Comparison of ENCODE assay signal across 8 cellular contexts in genomic region chr1:61080408-61081134, GRCh38. TPM values are rescaled to one million over a fixed set of nuclear protein-coding genes. Genes with fewer than 3 reads are reported as not detected.
DNase-seq lines count a peak whose midpoint lies in the region; ATAC-seq, FAIRE-seq and TF ChIP-seq lines count a peak whose summit lies in the region.

No MANE protein-coding gene starts in this region.

- peaks cover 78% of the 10 kb centered on the region for H3K4me1 ChIP-seq in left ventricle myocardium inferior
- peaks cover 15 to 45% of the 10 kb centered on the region in 2 experiments; a peak in 4 of 5 replicates for H3K4me1 ChIP-seq in K562 (replicated peaks in 1 of 2; ENCODE audit: control insufficient read depth in 2 of 2, insufficient read depth in 2 of 2, low read length in 2 of 2)
- peaks cover 55% of the 10 kb centered on the region for H3K4me1 ChIP-seq in vagina

- TF ChIP-seq POLR2A in K562 (conservative IDR thresholded peaks at IDR 0.05) (no peak), vagina (IDR thresholded peaks at IDR 0.05) (no peak), GM18505 (IDR thresholded peaks at IDR 0.05; ENCODE audit: borderline replicate concordance, extremely low read depth, insufficient read depth, insufficient read length) (no peak)

- CTCF ChIA-PET in K562 (lab: Yijun Ruan, JAX; ENCODE audit: low intra/inter-chr PET ratio) = no interaction called here

- TF ChIP-seq CTCF in left ventricle myocardium inferior (IDR thresholded peaks at IDR 0.05; ENCODE audit: borderline replicate concordance) = no peak
- no peak for TF ChIP-seq CTCF in K562 (IDR thresholded peaks at IDR 0.05 in 2 of 3, conservative IDR thresholded peaks at IDR 0.05 in 1 of 3; ENCODE audit: insufficient read depth in 2 of 3, low read depth in 1 of 3, low read length in 3 of 3)
- no peak for TF ChIP-seq CTCF in vagina (IDR thresholded peaks at IDR 0.05)

- POLR2A ChIA-PET in K562 (lab: Yijun Ruan, JAX) = interaction anchor here (0.9 to 1.0 kb wide), 3 partner anchors 8 to 28 kb away, joined by 3 to 4 read pairs (median 3); no protein-coding TSS in a partner anchor

- H3K79me2 ChIP-seq in K562 (ENCODE audit: control insufficient read depth, insufficient read depth, low read length) = peaks cover 33% of the 10 kb centered on the region

- H3K27ac ChIP-seq in left ventricle myocardium inferior (replicated peaks) (peak overlapping the region; percentile 98), K562 (ENCODE audit: extremely low read depth, low read depth, low read length) (peak overlapping the region; percentile 70; the same call in 2 of the 3 replicates), vagina (peak overlapping the region; percentile 95)

- TF ChIP-seq EP300 in K562 (IDR thresholded peaks at IDR 0.05; ENCODE audit: low read length) = no peak

- H3K27me3 ChIP-seq in left ventricle myocardium inferior (ENCODE audit: low read depth) (no peaks in the 10 kb centered on the region), K562 (ENCODE audit: control insufficient read depth in 2 of 2, insufficient read depth in 2 of 2, low read length in 2 of 2) (no peaks in the 10 kb centered on the region), vagina (no peaks in the 10 kb centered on the region)

- BruUV-seq in K562 (replicated peaks; lab: Mats Ljungman, UMichigan) = no TSS peak

- H3K4me3 ChIP-seq in left ventricle myocardium inferior (peak overlapping the region; percentile 88), K562 (0 out of 2 replicates have a peak overlapping the region, but pooled peaks have one; percentile 7), vagina (peak overlapping the region; percentile 4 to 26)

- intact Hi-C loops in left ventricle myocardium inferior (cut with micrococcal nuclease) (loop anchor here (10.0 kb wide), 1 partner anchor 254 kb away; no protein-coding TSS in a partner anchor), left ventricle myocardium superior (cut with micrococcal nuclease) (loop anchor here (10.0 kb wide), 1 partner anchor 254 kb away; no protein-coding TSS in a partner anchor), K562 (cut with micrococcal nuclease) (loop anchor here (1.0 to 10.0 kb wide), 4 partner anchors 30 to 106 kb away; no protein-coding TSS in a partner anchor), vagina (cut with DNase I) (loop anchor here (2.0 to 10.0 kb wide), 3 partner anchors 30 to 372 kb away; no protein-coding TSS in a partner anchor)

- ATAC-seq in left ventricle myocardium superior = no peak
- no peak for ATAC-seq in K562
- ATAC-seq in GM18505 (IDR thresholded peaks at IDR 0.05; ENCODE audit: unreplicated experiment) = no peak
- no peak for ATAC-seq in GM18873 (IDR thresholded peaks at IDR 0.05; ENCODE audit: low FRiP score, unreplicated experiment)

- peak overlapping the region; percentile 84 for H2AFZ ChIP-seq in K562 (ENCODE audit: low read depth, low read length)

- no peak for TF ChIP-seq RAD21 in K562 (CRISPR knock-in tag; conservative IDR thresholded peaks at IDR 0.05 in 1 of 2, IDR thresholded peaks at IDR 0.05 in 1 of 2)

- no peaks in the 10 kb centered on the region for H3K36me3 ChIP-seq in left ventricle myocardium inferior
- H3K36me3 ChIP-seq in K562 (ENCODE audit: control insufficient read depth, insufficient read depth, low read length) = no peaks in the 10 kb centered on the region
- no peaks in the 10 kb centered on the region for H3K36me3 ChIP-seq in vagina

- WGBS in K562 (ENCODE audit: insufficient coverage, low coverage, missing lambda C conversion rate) = 21% methylated on average over 7 of the region's 7 CpGs

- peak; percentile 15 for FAIRE-seq in K562 (lab: Jason Lieb, UNC)

- H4K20me1 ChIP-seq in K562 (replicated peaks; ENCODE audit: control insufficient read depth, insufficient read depth, low read length) = no peaks in the 10 kb centered on the region

- DNase-seq in left ventricle myocardium inferior (no peak), left ventricle myocardium superior (no peak), K562 (ENCODE audit: extremely low read depth in 1 of 4, low spot score in 3 of 4) (no peak), medulla oblongata (ENCODE audit: extremely low spot score) (peak; percentile 58), vagina (ENCODE audit: extremely low spot score in 2 of 2) (no peak), putamen (ENCODE audit: low spot score) (no peak)

- H3K9me3 ChIP-seq in left ventricle myocardium inferior (replicated peaks) (no peaks in the 10 kb centered on the region), K562 (replicated peaks; ENCODE audit: control insufficient read depth, insufficient read depth, low read depth, low read length) (no peaks in the 10 kb centered on the region), vagina (no peaks in the 10 kb centered on the region)

- H3K4me2 ChIP-seq in K562 (ENCODE audit: insufficient read depth, low read length) = peak overlapping the region; percentile 50

- H3K9ac ChIP-seq in K562 (ENCODE audit: insufficient read depth in 1 of 2, low read depth in 2 of 2, low read length in 2 of 2) = peak overlapping the region; percentile 6 to 49; a peak in 3 of 4 replicates

- no peaks in the 10 kb centered on the region for H3K9me1 ChIP-seq in K562 (ENCODE audit: control insufficient read depth, insufficient read depth, low read length)

- in situ Hi-C loops in K562 (cut with MboI) = no loop called here

TF ChIP-seq in K562, 482 proteins besides CTCF, POLR2A, EP300 and RAD21 (continues in another document):
- TF ChIP-seq NR2C1 (IDR thresholded peaks at IDR 0.05) = 0 out of 2 replicates have a peak, but pooled peaks have one; percentile 10
- no peak for TF ChIP-seq NR2C1 (tag; IDR thresholded peaks at IDR 0.05)
- no peak for TF ChIP-seq MYC (IDR thresholded peaks at IDR 0.05; ENCODE audit: low read depth, low read length)
- no peak for TF ChIP-seq MYC (CRISPR knock-in tag; IDR thresholded peaks at IDR 0.05; ENCODE audit: borderline replicate concordance, low read depth)
- TF ChIP-seq ZNF778 (CRISPR knock-in tag; IDR thresholded peaks at IDR 0.05) = no peak
- TF ChIP-seq GATAD2B (IDR thresholded peaks at IDR 0.05; ENCODE audit: borderline replicate concordance) = 0 out of 2 replicates have a peak, but pooled peaks have one; percentile 12
- no peak for TF ChIP-seq ATF4 (CRISPR knock-in tag; IDR thresholded peaks at IDR 0.05)
- TF ChIP-seq ILF3 (IDR thresholded peaks at IDR 0.05; ENCODE audit: borderline replicate concordance) = no peak
- TF ChIP-seq MTA1 (IDR thresholded peaks at IDR 0.05; ENCODE audit: borderline replicate concordance) = no peak
- 0 out of 2 replicates have a peak, but pooled peaks have one; percentile 13 for TF ChIP-seq ZKSCAN8 (CRISPR knock-in tag; IDR thresholded peaks at IDR 0.05)
- TF ChIP-seq ZNF175 (CRISPR knock-in tag; IDR thresholded peaks at IDR 0.05; ENCODE audit: low read depth) = no peak
- no peak for TF ChIP-seq HDAC6 (IDR thresholded peaks at IDR 0.05; ENCODE audit: low read depth, low read length)
- TF ChIP-seq PHB (CRISPR knock-in tag; IDR thresholded peaks at IDR 0.05) = no peak

RNA-seq across cellular contexts. Expression of gene NFIA, which starts 1.8 kb away (rescaled TPM):
- total RNA-seq in left ventricle myocardium inferior = 90.2 TPM
- 102 TPM for total RNA-seq in left ventricle myocardium superior
- 64.5 and 151 TPM in 2 replicates for total RNA-seq in K562 (2011; cell fraction: chromatin; rRNA removed; ENCODE audit: low replicate concordance)
- 18.0 and 29.1 TPM in 2 replicates for total RNA-seq in K562 (2011; cell fraction: nucleolus; rRNA removed)
- 50.7 and 73.9 TPM in 2 replicates for total RNA-seq in K562 (2011; cell fraction: nucleoplasm; rRNA removed)
- total RNA-seq in K562 (2014; rRNA removed) = 6.5 and 9.5 TPM in 2 replicates
- total RNA-seq in K562 (2014; rRNA removed; fragmentation: Illumina TruSeq; extraction: Trizol) = 20.3 and 22.6 TPM in 2 replicates
- 16.1 and 16.2 TPM in 2 replicates for total RNA-seq in K562 (2015; rRNA removed; fragmentation: Illumina TruSeq; extraction: Trizol)
- 24.2 and 24.9 TPM in 2 replicates for total RNA-seq in K562 (2021)
- polyA plus RNA-seq in K562 (2011; rRNA removed) = 9.8 and 11.5 TPM in 2 replicates
- polyA plus RNA-seq in K562 (2011; cell fraction: cytosol; rRNA removed) = 12.0 and 15.8 TPM in 2 replicates
- 17.4 and 18.8 TPM in 2 replicates for polyA plus RNA-seq in K562 (2011; cell fraction: nucleus; rRNA removed)
- 3.9 and 4.2 TPM in 2 replicates for polyA plus RNA-seq in K562 (2012)
- polyA plus RNA-seq in K562 (2014; fragmentation: Illumina TruSeq; extraction: Trizol) = 8.5 and 9.1 TPM in 2 replicates
- 10 to 100 TPM in 1 of 2 experiments, 1 to 10 TPM in 1; 5.3 to 10.1 TPM for polyA plus RNA-seq in K562 (2014; fragmentation: Nextera tagmentation; extraction: Ambion mirVana)
- 7.0 and 8.6 TPM in 2 replicates for polyA plus RNA-seq in K562 (2014; rRNA removed)
- polyA minus RNA-seq in K562 (2011; rRNA and poly(A)+ RNA removed) = 37.6 and 46.6 TPM in 2 replicates
- 14.5 and 18.2 TPM in 2 replicates for polyA minus RNA-seq in K562 (2011; cell fraction: cytosol; rRNA and poly(A)+ RNA removed)
- polyA minus RNA-seq in K562 (2011; cell fraction: nucleus; rRNA and poly(A)+ RNA removed) = 45.4 and 75.9 TPM in 2 replicates
- total RNA-seq in vagina = 59.2 TPM

Comparison
In these comparisons a context has a peak if more than half of its experiments do, and no peak if none do; other contexts are left out.
1. H3K4me3 ChIP-seq: peak in every context shown above with its lines; median percentile 88 in left ventricle myocardium inferior; 15 in vagina; 7 in K562.